9 cellular contexts compared by ENCODE assay signal in the genomic region with DNA sequence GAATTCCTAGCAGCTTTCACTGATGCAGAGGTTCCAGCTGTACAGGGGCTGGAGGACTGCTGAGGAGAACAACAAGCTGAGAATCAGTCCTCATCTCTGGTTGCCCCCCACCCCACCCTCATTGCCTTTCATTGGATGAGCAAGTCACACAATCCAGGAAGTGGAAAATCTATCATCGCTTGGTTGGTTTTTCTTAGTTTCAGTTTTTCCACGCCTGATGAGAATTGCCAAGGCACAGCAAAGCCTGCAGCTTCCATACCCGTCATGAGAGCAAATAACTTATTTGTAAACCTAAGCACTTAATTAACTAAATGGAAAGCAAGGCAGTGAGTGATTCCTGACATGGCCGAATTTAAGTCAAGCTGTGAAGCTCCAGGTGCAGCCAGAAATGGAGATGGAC. TPM values are rescaled to one million over a fixed set of nuclear protein-coding genes. Genes with fewer than 3 reads are reported as not detected.
DNase-seq lines count a peak whose midpoint lies in the region; ATAC-seq and TF ChIP-seq lines count a peak whose summit lies in the region.
"Had no signal": no experiment of that assay in that cellular context is flagged by ENCODE, and none has a peak within 500 bp of the region (broad histone marks: within the 10 kb centered on the region; RNA-seq: fewer than 3 reads in every experiment).

No MANE protein-coding gene starts in this region.

- H3K27me3 ChIP-seq in left lung, result no peaks in the 10 kb centered on the region

- H3K36me3 Mint-ChIP-seq in activated T-cell treated with anti-CD3 and anti-CD28 coated beads, Interleukin-2, amount 50 U/mL, for 24 hours (ENCODE audit: low read depth), result no peaks in the 10 kb centered on the region

- TF ChIP-seq CTCF in left lung (IDR thresholded peaks at IDR 0.05), result no peak

- intact Hi-C loops in left lung (cut with DNase I), result no loop called here

- H3K4me1 ChIP-seq in left lung, result no peaks in the 10 kb centered on the region

- peak overlapping the region; percentile 8 to 14 for H3K4me3 ChIP-seq in left lung
- H3K4me3 ChIP-seq: SK-N-MC had no signal

- no peaks in the 10 kb centered on the region for H3K27me3 Mint-ChIP-seq in activated T-cell treated with anti-CD3 and anti-CD28 coated beads, Interleukin-2, amount 50 U/mL, for 24 hours

- ATAC-seq in left lung, result peak; percentile 40

- peak overlapping the region; percentile 87 for H3K27ac Mint-ChIP-seq in activated T-cell treated with anti-CD3 and anti-CD28 coated beads, Interleukin-2, amount 50 U/mL, for 24 hours

- H3K9me3 ChIP-seq in left lung, result no peaks in the 10 kb centered on the region

- H3K36me3 ChIP-seq in left lung, result no peaks in the 10 kb centered on the region

- peaks cover 17% of the 10 kb centered on the region for H3K4me1 Mint-ChIP-seq in activated T-cell treated with anti-CD3 and anti-CD28 coated beads, Interleukin-2, amount 50 U/mL, for 24 hours (ENCODE audit: low read depth)

- H3K9me3 Mint-ChIP-seq in activated T-cell treated with anti-CD3 and anti-CD28 coated beads, Interleukin-2, amount 50 U/mL, for 24 hours, result no peaks in the 10 kb centered on the region

- peak; percentile 73 for DNase-seq in NCI-H2107 treated with DMSO at 0.1 percent for 48 hours (lab: John Stamatoyannopoulos, UW; ENCODE audit: unreplicated experiment)
- no peak for DNase-seq in NCI-H2107 (lab: John Stamatoyannopoulos, UW)
- DNase-seq in activated T-cell treated with anti-CD3 and anti-CD28 coated beads, Interleukin-2, amount 50 U/mL, for 24 hours, result peak; percentile 46
- no peak for DNase-seq in left lung
- DNase-seq in superior temporal gyrus (ENCODE audit: extremely low spot score), result peak; percentile 48
- no peak for DNase-seq in HK-2 (ENCODE audit: unreplicated experiment)
- no peak for DNase-seq in OCI-M2 (lab: John Stamatoyannopoulos, UW; ENCODE audit: unreplicated experiment)
- no peak for DNase-seq in NCI-H1105 treated with DMSO at 0.1 percent for 48 hours (lab: John Stamatoyannopoulos, UW)

- peak overlapping the region in 1 of 2 donors; percentile 33 for H3K27ac ChIP-seq in left lung
- H3K27ac ChIP-seq: SK-N-MC had no signal

- H3K4me3 Mint-ChIP-seq in activated T-cell treated with anti-CD3 and anti-CD28 coated beads, Interleukin-2, amount 50 U/mL, for 24 hours, result peak overlapping the region; percentile 75

RNA-seq across cellular contexts. Expression of a gene that starts 21.4 kb away (rescaled TPM):
- under 1 TPM; 0.58 to 0.76 TPM for total RNA-seq in left lung

Comparison
In these comparisons a context has a peak if more than half of its experiments do, and no peak if none do; other contexts are left out.
1. DNase-seq: peak in NCI-H2107 treated with DMSO at 0.1 percent for 48 hours (single experiment), activated T-cell treated with anti-CD3 and anti-CD28 coated beads, Interleukin-2, amount 50 U/mL, for 24 hours (single experiment) and superior temporal gyrus (single experiment); none in NCI-H2107 (single experiment), left lung (0 of 2), HK-2 (single experiment), OCI-M2 (single experiment) and NCI-H1105 treated with DMSO at 0.1 percent for 48 hours (single experiment).